ENCODE assay signal across 2 cellular contexts in the genomic region with DNA sequence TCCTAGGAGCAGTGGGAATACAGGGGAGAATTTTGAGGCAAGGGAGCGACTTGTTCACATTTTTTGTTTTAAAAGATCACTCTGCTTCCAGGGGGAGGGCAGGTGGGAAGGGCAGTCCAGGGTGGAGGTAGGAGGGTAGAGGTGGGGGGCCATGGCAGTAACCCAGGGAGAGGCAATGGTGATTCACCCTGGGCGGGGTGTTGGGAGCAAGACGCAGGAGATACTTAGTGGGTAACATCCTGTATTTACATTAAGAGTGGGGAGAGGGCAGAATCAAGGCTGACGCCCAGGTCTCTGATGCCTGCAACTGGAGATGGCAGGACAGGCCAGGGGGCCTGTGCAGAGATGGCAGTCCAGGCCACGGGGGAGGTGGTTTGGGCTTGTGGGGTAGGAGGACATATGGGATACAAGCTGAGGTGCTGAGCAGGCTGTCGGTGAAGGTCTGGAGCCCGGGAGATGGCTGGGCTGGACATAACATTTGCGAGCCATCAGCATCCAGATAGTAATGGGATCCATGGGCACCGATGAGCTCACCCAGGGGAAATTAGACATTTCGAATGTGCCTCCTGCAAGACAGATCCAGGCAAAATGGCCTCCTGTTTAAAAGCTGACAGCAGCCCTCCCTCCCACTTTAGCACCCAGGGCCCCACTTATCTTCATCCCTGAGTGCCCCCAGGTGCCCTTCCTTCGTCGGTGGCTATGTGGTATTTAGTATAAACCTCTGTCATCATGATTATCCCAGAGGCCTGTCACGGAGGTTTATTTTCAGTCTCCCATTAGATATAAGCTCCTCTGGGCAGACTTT.
A peak's percentile ranks its signal among the peaks of the same experiment; 100 is the strongest.
TF ChIP-seq lines count a peak whose summit lies in the region.

No MANE protein-coding gene starts in this region.

TF ChIP-seq in A549, 52 proteins besides CTCF, POLR2A, EP300 and RAD21:
- TF ChIP-seq HMGXB4 (CRISPR knock-in tag; IDR thresholded peaks at IDR 0.05; ENCODE audit: borderline replicate concordance) = no peak

TF ChIP-seq in HEK293, 187 proteins besides CTCF, POLR2A, EP300 and RAD21 (continues in another document):
- peak; percentile 47; the same call in 1 of the 2 replicates for TF ChIP-seq GLIS2 (tag by site-specific recombination; IDR thresholded peaks at IDR 0.05)
- TF ChIP-seq, protein P1, sequence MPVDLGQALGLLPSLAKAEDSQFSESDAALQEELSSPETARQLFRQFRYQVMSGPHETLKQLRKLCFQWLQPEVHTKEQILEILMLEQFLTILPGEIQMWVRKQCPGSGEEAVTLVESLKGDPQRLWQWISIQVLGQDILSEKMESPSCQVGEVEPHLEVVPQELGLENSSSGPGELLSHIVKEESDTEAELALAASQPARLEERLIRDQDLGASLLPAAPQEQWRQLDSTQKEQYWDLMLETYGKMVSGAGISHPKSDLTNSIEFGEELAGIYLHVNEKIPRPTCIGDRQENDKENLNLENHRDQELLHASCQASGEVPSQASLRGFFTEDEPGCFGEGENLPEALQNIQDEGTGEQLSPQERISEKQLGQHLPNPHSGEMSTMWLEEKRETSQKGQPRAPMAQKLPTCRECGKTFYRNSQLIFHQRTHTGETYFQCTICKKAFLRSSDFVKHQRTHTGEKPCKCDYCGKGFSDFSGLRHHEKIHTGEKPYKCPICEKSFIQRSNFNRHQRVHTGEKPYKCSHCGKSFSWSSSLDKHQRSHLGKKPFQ (tag by site-specific recombination; IDR thresholded peaks at IDR 0.05) = no peak
- peak; percentile 60 for TF ChIP-seq ZFHX2 (tag by site-specific recombination; conservative IDR thresholded peaks at IDR 0.05)
- no peak for TF ChIP-seq ZNF174 (tag by site-specific recombination; IDR thresholded peaks at IDR 0.05)
- TF ChIP-seq ZNF707 (tag by site-specific recombination; IDR thresholded peaks at IDR 0.05) = no peak
- peak; percentile 77 for TF ChIP-seq ZNF600 (tag by site-specific recombination; IDR thresholded peaks at IDR 0.05)
- TF ChIP-seq ZNF114 (tag by site-specific recombination; IDR thresholded peaks at IDR 0.05) = no peak
- TF ChIP-seq ZNF350 (tag by site-specific recombination; IDR thresholded peaks at IDR 0.05) = no peak
- no peak for TF ChIP-seq ZNF473 (tag by site-specific recombination; IDR thresholded peaks at IDR 0.05)
- TF ChIP-seq, protein P2, sequence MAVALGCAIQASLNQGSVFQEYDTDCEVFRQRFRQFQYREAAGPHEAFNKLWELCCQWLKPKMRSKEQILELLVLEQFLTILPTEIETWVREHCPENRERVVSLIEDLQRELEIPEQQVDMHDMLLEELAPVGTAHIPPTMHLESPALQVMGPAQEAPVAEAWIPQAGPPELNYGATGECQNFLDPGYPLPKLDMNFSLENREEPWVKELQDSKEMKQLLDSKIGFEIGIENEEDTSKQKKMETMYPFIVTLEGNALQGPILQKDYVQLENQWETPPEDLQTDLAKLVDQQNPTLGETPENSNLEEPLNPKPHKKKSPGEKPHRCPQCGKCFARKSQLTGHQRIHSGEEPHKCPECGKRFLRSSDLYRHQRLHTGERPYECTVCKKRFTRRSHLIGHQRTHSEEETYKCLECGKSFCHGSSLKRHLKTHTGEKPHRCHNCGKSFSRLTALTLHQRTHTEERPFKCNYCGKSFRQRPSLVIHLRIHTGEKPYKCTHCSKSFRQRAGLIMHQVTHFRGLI (tag by site-specific recombination; IDR thresholded peaks at IDR 0.05) = peak; percentile 73
- TF ChIP-seq ZNF621 (tag by site-specific recombination; IDR thresholded peaks at IDR 0.05) = no peak
- no peak for TF ChIP-seq ZNF292 (tag by site-specific recombination; IDR thresholded peaks at IDR 0.05; ENCODE audit: borderline replicate concordance, low read depth)
- TF ChIP-seq ZNF585B (tag by site-specific recombination; IDR thresholded peaks at IDR 0.05) = no peak
- TF ChIP-seq, protein P3, sequence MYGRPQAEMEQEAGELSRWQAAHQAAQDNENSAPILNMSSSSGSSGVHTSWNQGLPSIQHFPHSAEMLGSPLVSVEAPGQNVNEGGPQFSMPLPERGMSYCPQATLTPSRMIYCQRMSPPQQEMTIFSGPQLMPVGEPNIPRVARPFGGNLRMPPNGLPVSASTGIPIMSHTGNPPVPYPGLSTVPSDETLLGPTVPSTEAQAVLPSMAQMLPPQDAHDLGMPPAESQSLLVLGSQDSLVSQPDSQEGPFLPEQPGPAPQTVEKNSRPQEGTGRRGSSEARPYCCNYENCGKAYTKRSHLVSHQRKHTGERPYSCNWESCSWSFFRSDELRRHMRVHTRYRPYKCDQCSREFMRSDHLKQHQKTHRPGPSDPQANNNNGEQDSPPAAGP (tag by site-specific recombination; IDR thresholded peaks at IDR 0.05) = peak; percentile 88; the same call in 1 of the 2 replicates
- peak; percentile 90 for TF ChIP-seq KLF1 (tag by site-specific recombination; IDR thresholded peaks at IDR 0.05)
- TF ChIP-seq MYNN (tag by site-specific recombination; IDR thresholded peaks at IDR 0.05; ENCODE audit: borderline replicate concordance) = no peak
- TF ChIP-seq ZNF692 (tag by site-specific recombination; IDR thresholded peaks at IDR 0.05) = no peak
- no peak for TF ChIP-seq AEBP2 (tag by site-specific recombination; IDR thresholded peaks at IDR 0.05; ENCODE audit: borderline replicate concordance)
- no peak for TF ChIP-seq ZNF654 (tag by site-specific recombination; IDR thresholded peaks at IDR 0.05; ENCODE audit: low read depth)
- TF ChIP-seq ZNF24 (tag by site-specific recombination; IDR thresholded peaks at IDR 0.05) = no peak
- TF ChIP-seq, protein P4, sequence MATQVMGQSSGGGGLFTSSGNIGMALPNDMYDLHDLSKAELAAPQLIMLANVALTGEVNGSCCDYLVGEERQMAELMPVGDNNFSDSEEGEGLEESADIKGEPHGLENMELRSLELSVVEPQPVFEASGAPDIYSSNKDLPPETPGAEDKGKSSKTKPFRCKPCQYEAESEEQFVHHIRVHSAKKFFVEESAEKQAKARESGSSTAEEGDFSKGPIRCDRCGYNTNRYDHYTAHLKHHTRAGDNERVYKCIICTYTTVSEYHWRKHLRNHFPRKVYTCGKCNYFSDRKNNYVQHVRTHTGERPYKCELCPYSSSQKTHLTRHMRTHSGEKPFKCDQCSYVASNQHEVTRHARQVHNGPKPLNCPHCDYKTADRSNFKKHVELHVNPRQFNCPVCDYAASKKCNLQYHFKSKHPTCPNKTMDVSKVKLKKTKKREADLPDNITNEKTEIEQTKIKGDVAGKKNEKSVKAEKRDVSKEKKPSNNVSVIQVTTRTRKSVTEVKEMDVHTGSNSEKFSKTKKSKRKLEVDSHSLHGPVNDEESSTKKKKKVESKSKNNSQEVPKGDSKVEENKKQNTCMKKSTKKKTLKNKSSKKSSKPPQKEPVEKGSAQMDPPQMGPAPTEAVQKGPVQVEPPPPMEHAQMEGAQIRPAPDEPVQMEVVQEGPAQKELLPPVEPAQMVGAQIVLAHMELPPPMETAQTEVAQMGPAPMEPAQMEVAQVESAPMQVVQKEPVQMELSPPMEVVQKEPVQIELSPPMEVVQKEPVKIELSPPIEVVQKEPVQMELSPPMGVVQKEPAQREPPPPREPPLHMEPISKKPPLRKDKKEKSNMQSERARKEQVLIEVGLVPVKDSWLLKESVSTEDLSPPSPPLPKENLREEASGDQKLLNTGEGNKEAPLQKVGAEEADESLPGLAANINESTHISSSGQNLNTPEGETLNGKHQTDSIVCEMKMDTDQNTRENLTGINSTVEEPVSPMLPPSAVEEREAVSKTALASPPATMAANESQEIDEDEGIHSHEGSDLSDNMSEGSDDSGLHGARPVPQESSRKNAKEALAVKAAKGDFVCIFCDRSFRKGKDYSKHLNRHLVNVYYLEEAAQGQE (tag by site-specific recombination; IDR thresholded peaks at IDR 0.05) = no peak
- no peak for TF ChIP-seq ZSCAN30 (tag by site-specific recombination; IDR thresholded peaks at IDR 0.05)
- TF ChIP-seq GLI4 (tag by site-specific recombination; IDR thresholded peaks at IDR 0.05) = no peak
- TF ChIP-seq GLIS1 (tag by site-specific recombination; IDR thresholded peaks at IDR 0.05) = peak; percentile 91
- no peak for TF ChIP-seq ZNF132 (tag by site-specific recombination; IDR thresholded peaks at IDR 0.05; ENCODE audit: borderline replicate concordance)
- no peak for TF ChIP-seq SETDB1 (IDR thresholded peaks at IDR 0.05; ENCODE audit: insufficient read length, low read length)
- peak; percentile 43 for TF ChIP-seq PRDM10 (tag by site-specific recombination; IDR thresholded peaks at IDR 0.05)
- no peak for TF ChIP-seq SALL2 (tag by site-specific recombination; IDR thresholded peaks at IDR 0.05; ENCODE audit: borderline replicate concordance)
- TF ChIP-seq YY2 (tag by site-specific recombination; IDR thresholded peaks at IDR 0.05) = 0 out of 2 replicates have a peak, but pooled peaks have one; percentile 19
- TF ChIP-seq ZFP37 (tag by site-specific recombination; IDR thresholded peaks at IDR 0.05) = no peak
- no peak for TF ChIP-seq ZSCAN23 (tag by site-specific recombination; IDR thresholded peaks at IDR 0.05)
- peak; percentile 53; the same call in 1 of the 2 replicates for TF ChIP-seq ZIC2 (tag by site-specific recombination; IDR thresholded peaks at IDR 0.05)
- no peak for TF ChIP-seq ZNF521 (tag by site-specific recombination; IDR thresholded peaks at IDR 0.05)
- no peak for TF ChIP-seq KLF9 (tag by site-specific recombination; IDR thresholded peaks at IDR 0.05; ENCODE audit: low read depth)
- no peak for TF ChIP-seq ZNF133 (tag by site-specific recombination; IDR thresholded peaks at IDR 0.05)
- TF ChIP-seq PRDM4 (tag by site-specific recombination; IDR thresholded peaks at IDR 0.05) = no peak
- TF ChIP-seq ZFP3 (tag by site-specific recombination; IDR thresholded peaks at IDR 0.05; ENCODE audit: low read depth) = no peak
